In genomic region chr22:37511368-37512104, GRCh38 we compare ENCODE assay signal across 14 cellular contexts. TPM values are rescaled to one million over a fixed set of nuclear protein-coding genes. Genes with fewer than 3 reads are reported as not detected.
A peak's percentile ranks its signal among the peaks of the same experiment; 100 is the strongest.
DNase-seq lines count a peak whose midpoint lies in the region; ATAC-seq, FAIRE-seq and TF ChIP-seq lines count a peak whose summit lies in the region.
"Had no signal": no experiment of that assay in that cellular context is flagged by ENCODE, and none has a peak within 500 bp of the region (broad histone marks: within the 10 kb centered on the region; RNA-seq: fewer than 3 reads in every experiment).

No MANE protein-coding gene starts in this region.

- no peak for ATAC-seq in WTC11

- CTCF ChIA-PET in AG04450 (lab: Charles Lee) (interaction anchor here (0.6 to 1.6 kb wide), 3 partner anchors 39 to 251 kb away, joined by 3 to 7 read pairs (median 4); no protein-coding TSS in a partner anchor), WTC11 (lab: Charles Lee) (interaction anchor here (1.7 to 2.5 kb wide), 3 partner anchors 11 to 81 kb away, joined by 7 to 16 read pairs (median 8); no protein-coding TSS in a partner anchor)

- no peak overlapping the region for H3K4me3 ChIP-seq in AG04450 (ENCODE audit: low read depth, low read length)
- no peak overlapping the region for H3K4me3 ChIP-seq in SJSA1
- no peak overlapping the region for H3K4me3 ChIP-seq in fibroblast of lung (replicated peaks in 1 of 4; ENCODE audit: control extremely low read depth in 1 of 4, insufficient read depth in 1 of 4, low read depth in 3 of 4, low read length in 4 of 4)
- no peak overlapping the region for H3K4me3 ChIP-seq in neuronal stem cell (ENCODE audit: low read length in 2 of 2)

- H3K79me1 ChIP-seq in neuronal stem cell (ENCODE audit: low read depth, low read length) = no peaks in the 10 kb centered on the region

- H2BK15ac ChIP-seq in neuronal stem cell (ENCODE audit: low read length) = no peak overlapping the region

- H3K27me3 ChIP-seq in AG04450 (ENCODE audit: control insufficient read depth, insufficient read depth, low read length) (no peaks in the 10 kb centered on the region), SJSA1 (replicated peaks) (no peaks in the 10 kb centered on the region), fibroblast of lung (ENCODE audit: control insufficient read depth, insufficient read depth, low read length) (no peaks in the 10 kb centered on the region), neuronal stem cell (ENCODE audit: control insufficient read depth in 3 of 3, insufficient read depth in 3 of 3, low read depth in 1 of 3, low read length in 3 of 3) (no peaks in the 10 kb centered on the region)

- POLR2A ChIA-PET in AG04450 (lab: Yijun Ruan, JAX) = interaction anchor here (0.7 to 1.7 kb wide), 3 partner anchors 15 to 40 kb away, joined by 4 to 9 read pairs (median 6); no protein-coding TSS in a partner anchor
- POLR2A ChIA-PET in WTC11 (lab: Charles Lee) = no interaction called here

- peak overlapping the region; percentile 75 for H3K27ac ChIP-seq in AG04450 (ENCODE audit: low read depth, low read length)
- H3K27ac ChIP-seq in SJSA1 = peak overlapping the region; percentile 54
- H3K27ac ChIP-seq in fibroblast of lung (ENCODE audit: insufficient read depth, low read length) = peak overlapping the region; percentile 57
- H3K27ac ChIP-seq in neuronal stem cell (replicated peaks; ENCODE audit: low read length) = peak overlapping the region; percentile 88
- H3K27ac ChIP-seq: neutrophil had no signal

- TF ChIP-seq CTCF in AG04450 (IDR thresholded peaks at IDR 0.05; ENCODE audit: low read depth, low read length) (no peak), fibroblast of lung (conservative IDR thresholded peaks at IDR 0.05 in 1 of 2, IDR thresholded peaks at IDR 0.05 in 1 of 2; ENCODE audit: low read depth in 1 of 2, low read length in 2 of 2) (no peak), WTC11 (IDR thresholded peaks at IDR 0.05) (no peak)

- H2AK5ac ChIP-seq in neuronal stem cell (ENCODE audit: low read depth, low read length) = peak overlapping the region; percentile 65

- H3K4me2 ChIP-seq in fibroblast of lung (ENCODE audit: extremely low read depth, insufficient read depth, low read length) (peak overlapping the region; percentile 66), neuronal stem cell (ENCODE audit: insufficient read depth, low read length, poor library complexity, severe bottlenecking) (no peak overlapping the region)

- H3K27me3 Mint-ChIP-seq in WTC11 (ENCODE audit: low read depth) = no peaks in the 10 kb centered on the region
- H3K27me3 Mint-ChIP-seq: central memory CD8-positive, alpha-beta T cell had no signal

- FAIRE-seq in H54 (lab: Jason Lieb, UNC) = no peak
- FAIRE-seq: HTR-8/SVneo had no signal

- H2AFZ ChIP-seq in fibroblast of lung (ENCODE audit: low read length) (no peak overlapping the region), neuronal stem cell (ENCODE audit: low read length) (no peak overlapping the region)

- no peak overlapping the region for H3K9ac ChIP-seq in fibroblast of lung (ENCODE audit: insufficient read depth, low read length)
- no peak overlapping the region for H3K9ac ChIP-seq in neuronal stem cell (ENCODE audit: low read depth, low read length, poor library complexity)

- DNase-seq in AG04450 (ENCODE audit: low read depth, low spot score) = no peak
- no peak for DNase-seq in SJSA1 (ENCODE audit: low read depth in 1 of 2, low spot score in 2 of 2)
- DNase-seq in fibroblast of lung (ENCODE audit: low read depth in 2 of 2) = peak in 1 of 2 donors; percentile 45
- no peak for DNase-seq in neuronal stem cell (ENCODE audit: low spot score)
- DNase-seq in HuH-7.5 (ENCODE audit: low spot score) = no peak
- DNase-seq in WTC11 (ENCODE audit: low spot score) = no peak
- DNase-seq in AG08396 (ENCODE audit: low spot score) = no peak
- DNase-seq in H54 (ENCODE audit: insufficient read length, low spot score) = no peak
- DNase-seq: activated naive CD4-positive, alpha-beta T cell; hippocampal formation had no signal

- H3K4me1 Mint-ChIP-seq in WTC11 = peaks cover 8% of the 10 kb centered on the region
- H3K4me1 Mint-ChIP-seq: central memory CD8-positive, alpha-beta T cell had no signal

- peak overlapping the region; percentile 90 for H3K18ac ChIP-seq in neuronal stem cell (ENCODE audit: low read length)

- WGBS in neuronal stem cell (ENCODE audit: extremely low coverage in 2 of 2, insufficient read length in 2 of 2, insufficient replicate concordance in 1 of 2), 2 donors = no CpG with 5 or more reads among the region's 6 CpGs

- H3K9me3 ChIP-seq in AG04450 (ENCODE audit: control insufficient read depth, insufficient read depth, low read length) (no peaks in the 10 kb centered on the region; the same call in 1 of the 2 replicates), SJSA1 (replicated peaks) (0 out of 2 replicates have a peak, but pooled peaks cover 3% of the 10 kb centered on the region), fibroblast of lung (ENCODE audit: control insufficient read depth, insufficient read depth, low read depth, low read length) (no peaks in the 10 kb centered on the region), neuronal stem cell (replicated peaks in 1 of 2; ENCODE audit: control insufficient read depth in 2 of 2, insufficient read depth in 1 of 2, low read depth in 1 of 2, low read length in 2 of 2) (no peaks in the 10 kb centered on the region)
- H3K9me3 ChIP-seq: neutrophil had no signal

- no peak overlapping the region for H4K91ac ChIP-seq in neuronal stem cell (ENCODE audit: low read depth, low read length, poor library complexity)

- peaks cover 60% of the 10 kb centered on the region for H3K36me3 ChIP-seq in SJSA1
- H3K36me3 ChIP-seq in fibroblast of lung (ENCODE audit: control insufficient read depth, insufficient read depth, low read length) = peaks cover 4% of the 10 kb centered on the region
- peaks cover 2 to 31% of the 10 kb centered on the region in 2 donors for H3K36me3 ChIP-seq in neuronal stem cell (replicated peaks in 1 of 2; ENCODE audit: control insufficient read depth in 2 of 2, insufficient read depth in 2 of 2, low read length in 2 of 2)
- H3K36me3 ChIP-seq: neutrophil had no signal

- peak overlapping the region; percentile 25 for H3K14ac ChIP-seq in neuronal stem cell (ENCODE audit: low read length)

- peak overlapping the region; percentile 63 for H2BK120ac ChIP-seq in neuronal stem cell (ENCODE audit: low read depth, low read length)

- peaks cover 6% of the 10 kb centered on the region for H3K36me3 Mint-ChIP-seq in WTC11

- TF ChIP-seq POLR2A in H54 (IDR thresholded peaks at IDR 0.05; ENCODE audit: low read depth, low read length) = no peak

- peaks cover 29% of the 10 kb centered on the region for H3K4me1 ChIP-seq in SJSA1 (replicated peaks)
- H3K4me1 ChIP-seq in fibroblast of lung (ENCODE audit: control insufficient read depth, extremely low read depth, insufficient read depth, low read length) = peaks cover 18% of the 10 kb centered on the region
- peaks cover 36 to 46% of the 10 kb centered on the region in 2 donors for H3K4me1 ChIP-seq in neuronal stem cell (ENCODE audit: control insufficient read depth in 2 of 2, insufficient read depth in 1 of 2, low read depth in 1 of 2, low read length in 2 of 2)

- H3K27ac Mint-ChIP-seq in WTC11 = no peak overlapping the region

- no peak overlapping the region for H2BK5ac ChIP-seq in neuronal stem cell (ENCODE audit: low read length)

- no peaks in the 10 kb centered on the region for H4K20me1 ChIP-seq in fibroblast of lung (ENCODE audit: control insufficient read depth, extremely low read depth, insufficient read depth, low read length)

- peaks cover 6% of the 10 kb centered on the region for H3K9me3 Mint-ChIP-seq in WTC11
- H3K9me3 Mint-ChIP-seq: central memory CD8-positive, alpha-beta T cell had no signal

- H2BK12ac ChIP-seq in neuronal stem cell (ENCODE audit: low read length) = peak overlapping the region; percentile 47

- peak overlapping the region; percentile 71 for H3K4ac ChIP-seq in neuronal stem cell (ENCODE audit: low read length)

- no peak overlapping the region for H4K8ac ChIP-seq in neuronal stem cell (ENCODE audit: low read depth, low read length)

- no peak overlapping the region for H3K23ac ChIP-seq in neuronal stem cell (ENCODE audit: low read depth, low read length, poor library complexity)

- no peaks in the 10 kb centered on the region for H3K79me2 ChIP-seq in fibroblast of lung (ENCODE audit: control insufficient read depth, insufficient read depth, low read length)

- no peak overlapping the region for H3K4me3 Mint-ChIP-seq in WTC11
- H3K4me3 Mint-ChIP-seq: central memory CD8-positive, alpha-beta T cell had no signal

RNA-seq across cellular contexts. Expression of gene CARD10, which starts 7.7 kb away (rescaled TPM):
- polyA plus RNA-seq in AG04450 (2011; rRNA removed) (5.8 and 9.6 TPM in 2 replicates), fibroblast of lung (1.6 and 2.7 TPM in 2 replicates)
- polyA minus RNA-seq in AG04450 (2011; rRNA and poly(A)+ RNA removed) = 8.6 and 10.7 TPM in 2 replicates
- total RNA-seq in SJSA1 (2014; rRNA removed; shearing (Covaris generic)) = 14.6 and 40.7 TPM in 2 replicates
- total RNA-seq in fibroblast of lung (1.3 and 2.3 TPM in 2 replicates), WTC11 (2021) (14.6 to 17.5 TPM (median 16.0 TPM) in 3 replicates)
- polyA plus RNA-seq in fibroblast of lung (2012) = 3.1 and 5.4 TPM in 2 replicates
- polyA minus RNA-seq in fibroblast of lung (ENCODE audit: low replicate concordance) = 4.0 and 10.5 TPM in 2 replicates
- polyA plus RNA-seq in neuronal stem cell (2013, experiment 1 of 2) = 4.2 TPM
- 4.3 TPM for polyA plus RNA-seq in neuronal stem cell (2013, experiment 2 of 2)

RNA-seq across cellular contexts. Expression of gene MFNG, which starts 25.4 kb away (rescaled TPM):
- polyA plus RNA-seq in AG04450 (2011; rRNA removed) = 0.04 and 0.06 TPM in 2 replicates
- polyA minus RNA-seq in AG04450 (2011; rRNA and poly(A)+ RNA removed) = not detected in 2 replicates
- total RNA-seq in SJSA1 (2014; rRNA removed; shearing (Covaris generic)) = not detected in 2 replicates
- total RNA-seq in fibroblast of lung = under 0.01 TPM in 1 of 2 replicates, not detected in the other
- polyA plus RNA-seq in fibroblast of lung = 0.15 TPM in 1 of 2 replicates, not detected in the other
- polyA plus RNA-seq in fibroblast of lung (2012) = not detected in 2 replicates
- polyA minus RNA-seq in fibroblast of lung (ENCODE audit: low replicate concordance) = not detected in 2 replicates
- polyA plus RNA-seq in neuronal stem cell (2013, experiment 1 of 2) = 10.5 TPM
- 8.0 TPM for polyA plus RNA-seq in neuronal stem cell (2013, experiment 2 of 2)
- total RNA-seq in WTC11 (2021) = 3.2 to 4.8 TPM (median 3.7 TPM) in 3 replicates
- total RNA-seq: SK-MEL-5 had no signal

RNA-seq across cellular contexts. Expression of gene CDC42EP1, which starts 48.7 kb away (rescaled TPM):
- polyA plus RNA-seq in AG04450 (2011; rRNA removed) = 13.0 and 18.4 TPM in 2 replicates
- polyA minus RNA-seq in AG04450 (2011; rRNA and poly(A)+ RNA removed) = 11.3 and 11.8 TPM in 2 replicates
- 21.5 and 22.3 TPM in 2 replicates for total RNA-seq in SJSA1 (2014; rRNA removed; shearing (Covaris generic))
- total RNA-seq in fibroblast of lung = 11.8 and 17.2 TPM in 2 replicates
- polyA plus RNA-seq in fibroblast of lung = 10.4 and 10.6 TPM in 2 replicates
- 63.6 and 69.7 TPM in 2 replicates for polyA plus RNA-seq in fibroblast of lung (2012)
- 72.6 and 80.2 TPM in 2 replicates for polyA minus RNA-seq in fibroblast of lung (ENCODE audit: low replicate concordance)
- 16.9 TPM for polyA plus RNA-seq in neuronal stem cell (2013, experiment 1 of 2)
- 16.2 TPM for polyA plus RNA-seq in neuronal stem cell (2013, experiment 2 of 2)
- total RNA-seq in WTC11 (2021) = 9.6 to 12.7 TPM (median 10.4 TPM) in 3 replicates
